In the genomic region with DNA sequence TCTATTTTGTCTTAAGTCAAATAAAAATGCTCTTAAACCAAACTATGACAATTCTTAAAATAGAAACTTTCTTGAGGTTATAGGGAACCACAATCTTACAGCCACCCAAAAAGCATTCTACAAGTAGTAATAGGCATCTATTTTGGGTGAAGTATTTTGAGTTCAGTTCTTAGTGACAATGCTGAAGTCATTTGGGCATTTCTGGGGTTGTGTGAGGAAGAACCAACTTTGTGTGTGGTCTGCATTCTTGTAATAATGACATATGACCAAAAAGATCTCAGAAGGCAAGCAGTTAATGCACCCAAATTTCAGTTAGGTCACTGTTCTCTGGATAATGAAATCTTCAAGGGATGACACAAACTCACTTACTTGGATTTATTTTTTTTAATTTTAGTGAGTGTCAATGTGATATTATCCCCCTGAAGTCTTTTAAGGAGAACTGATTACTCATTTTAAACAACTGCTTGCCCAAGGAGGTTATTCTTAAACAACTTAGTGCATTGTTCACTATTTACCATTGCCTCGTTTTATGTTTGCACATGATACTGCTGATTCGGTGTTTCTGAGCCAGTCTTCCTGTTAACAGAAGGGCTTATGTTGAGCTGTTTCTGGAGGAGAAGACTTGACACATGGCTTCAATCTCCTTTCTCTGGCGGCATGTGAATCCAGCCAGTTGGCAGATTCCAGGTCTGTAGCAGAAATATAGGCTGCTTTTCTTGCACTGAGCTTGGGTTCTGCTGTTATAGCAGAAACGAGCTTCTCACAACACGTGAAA, we compare ENCODE assay signal across 26 cellular contexts.
DNase-seq lines count a peak whose midpoint lies in the region; ATAC-seq and TF ChIP-seq lines count a peak whose summit lies in the region.
"Had no signal": no experiment of that assay in that cellular context is flagged by ENCODE, and none has a peak within 500 bp of the region (broad histone marks: within the 10 kb centered on the region; RNA-seq: fewer than 3 reads in every experiment).

No MANE protein-coding gene starts in this region.

- no peak overlapping the region for H3K27ac Mint-ChIP-seq in activated naive CD4-positive, alpha-beta T cell treated with anti-CD3 and anti-CD28 coated beads for 36 hours
- H3K27ac Mint-ChIP-seq: CD8-positive, alpha-beta T cell; effector memory CD8-positive, alpha-beta T cell had no signal

- H3K36me3 Mint-ChIP-seq in activated naive CD4-positive, alpha-beta T cell treated with anti-CD3 and anti-CD28 coated beads for 36 hours (ENCODE audit: low read depth), result no peaks in the 10 kb centered on the region
- H3K36me3 Mint-ChIP-seq: CD8-positive, alpha-beta T cell had no signal

- H3K4me1 ChIP-seq in ACC112 (ENCODE audit: control insufficient read depth, insufficient read depth, low read length, unreplicated experiment) (peaks cover 9% of the 10 kb centered on the region), fibroblast of lung (ENCODE audit: control insufficient read depth, extremely low read depth, insufficient read depth, low read length) (no peaks in the 10 kb centered on the region)
- H3K4me1 ChIP-seq: A549 had no signal

- TF ChIP-seq CTCF in fibroblast of lung (conservative IDR thresholded peaks at IDR 0.05 in 1 of 2, IDR thresholded peaks at IDR 0.05 in 1 of 2; ENCODE audit: low read depth in 1 of 2, low read length in 2 of 2) (no peak), omental fat pad (IDR thresholded peaks at IDR 0.05) (no peak)

- no peaks in the 10 kb centered on the region for H3K9me3 Mint-ChIP-seq in activated naive CD4-positive, alpha-beta T cell treated with anti-CD3 and anti-CD28 coated beads for 36 hours
- H3K9me3 Mint-ChIP-seq: CD8-positive, alpha-beta T cell had no signal

- H3K36me3 ChIP-seq in ACC112 (ENCODE audit: insufficient read depth, low read length) (no peaks in the 10 kb centered on the region), fibroblast of lung (ENCODE audit: control insufficient read depth, insufficient read depth, low read length) (no peaks in the 10 kb centered on the region)

- H3K4me3 ChIP-seq in ACC112 (ENCODE audit: low read depth, low read length) (no peak overlapping the region), fibroblast of lung (replicated peaks in 1 of 4; ENCODE audit: control extremely low read depth in 1 of 4, insufficient read depth in 1 of 4, low read depth in 3 of 4, low read length in 4 of 4) (peak overlapping the region in 1 of 4 experiments; percentile 7)
- H3K4me3 ChIP-seq: A549 had no signal

- DNase-seq in OCI-M1 (lab: John Stamatoyannopoulos, UW) (peak; percentile 38), fibroblast of lung (ENCODE audit: low read depth in 2 of 2) (peak; percentile 9 to 20), omental fat pad (ENCODE audit: low spot score) (no peak)
- DNase-seq in activated naive CD4-positive, alpha-beta T cell treated with anti-CD3 and anti-CD28 coated beads for 36 hours, result no peak
- DNase-seq: activated CD4-positive, alpha-beta T cell treated with anti-CD3 and anti-CD28 coated beads for 48 hours; activated CD8-positive, alpha-beta memory T cell treated with anti-CD3 and anti-CD28 coated beads, Interleukin-2, amount 50 U/mL, for 4 hours; activated gamma-delta T cell; amygdala; CD8-positive, alpha-beta T cell; effector memory CD8-positive, alpha-beta T cell; GOT3; KG1; left cardiac atrium; NCI-H1436 treated with DMSO at 0.1 percent for 48 hours; NCI-H226; NK-92 treated with Interleukin-12 subunit alpha and Interleukin-12 subunit beta, amount 100 ng/mL, for 24 hours; nucleus accumbens; right cardiac atrium; SHP77; stimulated activated CD4-positive, alpha-beta T cell treated with anti-CD3 and anti-CD28 coated beads, Interleukin-1b, Interleukin-23, amount 100 ng/mL, for 48 hours; T1000 had no signal

- intact Hi-C loops in activated naive CD4-positive, alpha-beta T cell treated with anti-CD3 and anti-CD28 coated beads for 36 hours (cut with micrococcal nuclease), result no loop called here

- no peak overlapping the region for H3K9ac ChIP-seq in fibroblast of lung (ENCODE audit: insufficient read depth, low read length)

- H3K79me2 ChIP-seq in ACC112 (ENCODE audit: control insufficient read depth, insufficient read depth, low read length, unreplicated experiment), result no peaks in the 10 kb centered on the region
- no peaks in the 10 kb centered on the region for H3K79me2 ChIP-seq in fibroblast of lung (ENCODE audit: control insufficient read depth, insufficient read depth, low read length)

- no peak overlapping the region for H3K27ac ChIP-seq in ACC112 (ENCODE audit: low read depth, low read length)
- no peak overlapping the region for H3K27ac ChIP-seq in fibroblast of lung (ENCODE audit: insufficient read depth, low read length)
- H3K27ac ChIP-seq: A549 had no signal

- H4K20me1 ChIP-seq in fibroblast of lung (ENCODE audit: control insufficient read depth, extremely low read depth, insufficient read depth, low read length), result no peaks in the 10 kb centered on the region

- H3K27me3 ChIP-seq in ACC112 (ENCODE audit: insufficient read depth, low read length), result no peaks in the 10 kb centered on the region
- no peaks in the 10 kb centered on the region for H3K27me3 ChIP-seq in fibroblast of lung (ENCODE audit: control insufficient read depth, insufficient read depth, low read length)

- H3K27me3 Mint-ChIP-seq in activated naive CD4-positive, alpha-beta T cell treated with anti-CD3 and anti-CD28 coated beads for 36 hours (ENCODE audit: low read depth), result no peaks in the 10 kb centered on the region
- H3K27me3 Mint-ChIP-seq: effector memory CD8-positive, alpha-beta T cell had no signal

- ATAC-seq in GM18868 (IDR thresholded peaks at IDR 0.05; ENCODE audit: unreplicated experiment) (peak; percentile 63), HG03442 (IDR thresholded peaks at IDR 0.05; ENCODE audit: unreplicated experiment) (no peak), HG03280 (IDR thresholded peaks at IDR 0.05; ENCODE audit: unreplicated experiment) (no peak), omental fat pad (ENCODE audit: low FRiP score) (no peak)
- ATAC-seq: A549; CD8-positive, alpha-beta T cell; effector memory CD8-positive, alpha-beta T cell; left cardiac atrium; right cardiac atrium had no signal

- H3K4me3 Mint-ChIP-seq in activated naive CD4-positive, alpha-beta T cell treated with anti-CD3 and anti-CD28 coated beads for 36 hours, result no peak overlapping the region
- H3K4me3 Mint-ChIP-seq: CD8-positive, alpha-beta T cell; effector memory CD8-positive, alpha-beta T cell had no signal

- H3K4me2 ChIP-seq in fibroblast of lung (ENCODE audit: extremely low read depth, insufficient read depth, low read length), result no peak overlapping the region
- H3K4me2 ChIP-seq: A549 had no signal

- H2AFZ ChIP-seq in ACC112 (ENCODE audit: low read length, unreplicated experiment) (peak overlapping the region; percentile 0), fibroblast of lung (ENCODE audit: low read length) (peak overlapping the region; percentile 11)

- CTCF ChIA-PET in activated naive CD4-positive, alpha-beta T cell treated with anti-CD3 and anti-CD28 coated beads for 36 hours (lab: Charles Lee), result no interaction called here

- no peaks in the 10 kb centered on the region for H3K4me1 Mint-ChIP-seq in activated naive CD4-positive, alpha-beta T cell treated with anti-CD3 and anti-CD28 coated beads for 36 hours (ENCODE audit: low read depth)

- H3K9me3 ChIP-seq in fibroblast of lung (ENCODE audit: control insufficient read depth, insufficient read depth, low read depth, low read length), result no peaks in the 10 kb centered on the region
- H3K9me3 ChIP-seq: A549 had no signal

Comparison
In these comparisons a context has a peak if more than half of its experiments do, and no peak if none do; other contexts are left out.
1. DNase-seq: peak in OCI-M1 (single experiment) and fibroblast of lung (2 of 2); none in omental fat pad (single experiment) and activated naive CD4-positive, alpha-beta T cell treated with anti-CD3 and anti-CD28 coated beads for 36 hours (single experiment).